In genomic region chr11:1485504-1485885, GRCh38 we compare ENCODE assay signal across 14 cellular contexts. TPM values are rescaled to one million over a fixed set of nuclear protein-coding genes. Genes with fewer than 3 reads are reported as not detected.
A peak's percentile ranks its signal among the peaks of the same experiment; 100 is the strongest.
DNase-seq lines count a peak whose midpoint lies in the region; ATAC-seq and TF ChIP-seq lines count a peak whose summit lies in the region.
"Had no signal": no experiment of that assay in that cellular context is flagged by ENCODE, and none has a peak within 500 bp of the region (broad histone marks: within the 10 kb centered on the region; RNA-seq: fewer than 3 reads in every experiment).

No MANE protein-coding gene starts in this region.

- peak; percentile 21 for ATAC-seq in T-helper 17 cell
- no peak for ATAC-seq in GM18511 (IDR thresholded peaks at IDR 0.05; ENCODE audit: unreplicated experiment)
- ATAC-seq: activated naive CD8-positive, alpha-beta T cell treated with anti-CD3 and anti-CD28 coated beads, Interleukin-2, amount 50 U/mL, for 24 hours had no signal

- H3K4me3 Mint-ChIP-seq in T-helper 17 cell (peak overlapping the region; percentile 74), endothelial cell (ENCODE audit: unreplicated experiment) (peak overlapping the region; percentile 3)
- H3K4me3 Mint-ChIP-seq: activated naive CD8-positive, alpha-beta T cell treated with anti-CD3 and anti-CD28 coated beads, Interleukin-2, amount 50 U/mL, for 24 hours had no signal

- no peak for TF ChIP-seq EP300 in transverse colon (IDR thresholded peaks at IDR 0.05; ENCODE audit: low read depth)

- H3K4me3 ChIP-seq in muscle layer of colon (ENCODE audit: low read depth in 1 of 2, low read length in 2 of 2) (peak overlapping the region; percentile 51 to 70), transverse colon (peak overlapping the region; percentile 5 to 27 (median 24))

- peaks cover 75% of the 10 kb centered on the region for H3K4me1 ChIP-seq in muscle layer of colon (ENCODE audit: insufficient read depth, low read length)
- H3K4me1 ChIP-seq in transverse colon: peaks cover 51 to 91% (median 66%) of the 10 kb centered on the region in 4 donors

- H3K4me1 Mint-ChIP-seq in T-helper 17 cell (peaks cover 26% of the 10 kb centered on the region), endothelial cell (ENCODE audit: unreplicated experiment) (peaks cover 9% of the 10 kb centered on the region)

- TF ChIP-seq CTCF in endothelial cell (IDR thresholded peaks at IDR 0.05; ENCODE audit: unreplicated experiment) (no peak), transverse colon (IDR thresholded peaks at IDR 0.05) (no peak)

- WGBS in transverse colon (ENCODE audit: low coverage in 1 of 2), 2 donors: 60 to 71% methylated on average over 1 to 10 of the region's 17 CpGs

- intact Hi-C loops in transverse colon (cut with DNase I; ENCODE audit: low total_unique reads): no loop called here

- peak overlapping the region; percentile 51 for H3K9ac ChIP-seq in muscle layer of colon (ENCODE audit: low read length)

- H3K27ac Mint-ChIP-seq in T-helper 17 cell (peak overlapping the region; percentile 67), endothelial cell (ENCODE audit: unreplicated experiment) (no peak overlapping the region)
- H3K27ac Mint-ChIP-seq: activated naive CD8-positive, alpha-beta T cell treated with anti-CD3 and anti-CD28 coated beads, Interleukin-2, amount 50 U/mL, for 24 hours had no signal

- no peak for TF ChIP-seq POLR2A in transverse colon (IDR thresholded peaks at IDR 0.05)

- no peaks in the 10 kb centered on the region for H3K9me3 Mint-ChIP-seq in endothelial cell (ENCODE audit: unreplicated experiment)
- H3K9me3 Mint-ChIP-seq: activated naive CD8-positive, alpha-beta T cell treated with anti-CD3 and anti-CD28 coated beads, Interleukin-2, amount 50 U/mL, for 24 hours had no signal

- H3K27me3 Mint-ChIP-seq in T-helper 17 cell: no peaks in the 10 kb centered on the region
- peaks cover 8% of the 10 kb centered on the region for H3K27me3 Mint-ChIP-seq in endothelial cell (ENCODE audit: unreplicated experiment)
- H3K27me3 Mint-ChIP-seq: activated naive CD8-positive, alpha-beta T cell treated with anti-CD3 and anti-CD28 coated beads, Interleukin-2, amount 50 U/mL, for 24 hours had no signal

- H3K27me3 ChIP-seq in muscle layer of colon (ENCODE audit: control insufficient read depth in 1 of 2, insufficient read depth in 2 of 2, low read length in 2 of 2) (no peaks in the 10 kb centered on the region), transverse colon (no peaks in the 10 kb centered on the region)

- in situ Hi-C loops in transverse colon (cut with MboI; ENCODE audit: low pct_ligation_motif_present in 1 of 4, low pct_unique_long_range_greater_than_20kb in 1 of 4, low sequenced_read_pairs in 3 of 4): no loop called here

- no peaks in the 10 kb centered on the region for H3K36me3 Mint-ChIP-seq in T-helper 17 cell (ENCODE audit: low read depth)
- peaks cover 3% of the 10 kb centered on the region for H3K36me3 Mint-ChIP-seq in endothelial cell (ENCODE audit: low read depth, unreplicated experiment)

- DNase-seq in T-helper 17 cell (peak in 1 of 3 donors; percentile 10), endothelial cell (ENCODE audit: low spot score) (no peak), transverse colon (no peak), RPMI8226 (no peak), NCI-H2171 treated with DMSO at 0.1 percent for 48 hours (lab: John Stamatoyannopoulos, UW) (no peak)
- DNase-seq: activated naive CD8-positive, alpha-beta T cell treated with anti-CD3 and anti-CD28 coated beads, Interleukin-2, amount 50 U/mL, for 24 hours; cortex of kidney; NCI-H1417 treated with DMSO at 0.1 percent for 48 hours; NCI-H446; occipital lobe; stimulated activated CD4-positive, alpha-beta T cell treated with anti-CD3 and anti-CD28 coated beads, Interleukin-15, amount 100 ng/mL, for 24 hours; WERI-Rb-1 had no signal

- peak overlapping the region; percentile 96 for H3K27ac ChIP-seq in muscle layer of colon (ENCODE audit: low read depth, low read length)
- H3K27ac ChIP-seq in transverse colon: peak overlapping the region; percentile 81 to 92 (median 84)
- H3K27ac ChIP-seq: WERI-Rb-1 had no signal

- H3K36me3 ChIP-seq in muscle layer of colon (ENCODE audit: insufficient read depth, low read length): peaks cover 4% of the 10 kb centered on the region
- peaks cover 0 to under 1% (median 0%) of the 10 kb centered on the region in 4 donors for H3K36me3 ChIP-seq in transverse colon
- H3K36me3 ChIP-seq: WERI-Rb-1 had no signal

- H3K9me3 ChIP-seq in T-helper 17 cell (ENCODE audit: control insufficient read depth, low read length, poor library complexity, severe bottlenecking) (no peaks in the 10 kb centered on the region), muscle layer of colon (ENCODE audit: low read length) (no peaks in the 10 kb centered on the region), transverse colon (no peaks in the 10 kb centered on the region)

RNA-seq across cellular contexts. Expression of gene MOB2, which starts 1.1 kb away (rescaled TPM):
- total RNA-seq in T-helper 17 cell (10 to 100 TPM; 65.0 to 65.7 TPM), endothelial cell (ENCODE audit: unreplicated experiment) (37.5 TPM), transverse colon (10 to 100 TPM; 22.8 to 56.7 (median 42.4) TPM)
